In genomic region chr4:185096032-185096653, GRCh38 we compare ENCODE assay signal across 8 cellular contexts. TPM values are rescaled to one million over a fixed set of nuclear protein-coding genes. Genes with fewer than 3 reads are reported as not detected.
DNase-seq lines count a peak whose midpoint lies in the region; ATAC-seq, FAIRE-seq and TF ChIP-seq lines count a peak whose summit lies in the region.

No MANE protein-coding gene starts in this region.

- H3K4me3 ChIP-seq in AG04449 (ENCODE audit: low read depth, low read length) (no peak overlapping the region), aorta (ENCODE audit: low read length in 2 of 2) (no peak overlapping the region)

- 26 to 28% methylated on average over 2 of the region's 2 CpGs for WGBS in aorta, 2 donors

- peak; percentile 38 for TF ChIP-seq CTCF in AG04449 (IDR thresholded peaks at IDR 0.05; ENCODE audit: insufficient read depth, low read length, missing control alignments)

- peak; percentile 84 for ATAC-seq in left lobe of liver
- ATAC-seq in GM18907 (IDR thresholded peaks at IDR 0.05; ENCODE audit: unreplicated experiment) = no peak
- no peak for ATAC-seq in aorta (ENCODE audit: low FRiP score)

- POLR2A ChIA-PET in AG04449 (lab: Yijun Ruan, JAX) = interaction anchor here (0.7 kb wide), 1 partner anchor 390 kb away, joined by 3 read pairs; no protein-coding TSS in a partner anchor

- CTCF ChIA-PET in AG04449 (lab: Yijun Ruan, JAX) = interaction anchor here (0.6 to 4.8 kb wide), 34 partner anchors 8 to 1154 kb away, joined by 3 to 54 read pairs (median 4); no protein-coding TSS in a partner anchor

- DNase-seq in AG04449 (ENCODE audit: low read depth, low spot score) (no peak), NCI-H2196 (lab: John Stamatoyannopoulos, UW; ENCODE audit: unreplicated experiment) (peak; percentile 28), T47D (ENCODE audit: low read depth in 1 of 2, low spot score in 1 of 2) (peak; percentile 13 to 59), left lobe of liver (ENCODE audit: low spot score) (no peak), aorta (no peak), GM19240 (ENCODE audit: insufficient read length, low spot score) (no peak)

- H3K4me1 ChIP-seq in aorta (ENCODE audit: control insufficient read depth in 1 of 2, insufficient read depth in 2 of 2, low read length in 2 of 2) = no peaks in the 10 kb centered on the region

- no peaks in the 10 kb centered on the region for H3K36me3 ChIP-seq in aorta (ENCODE audit: control insufficient read depth in 1 of 2, insufficient read depth in 2 of 2, low read length in 1 of 2)

- in situ Hi-C loops in T47D (cut with HindIII; ENCODE audit: low pct_unique_long_range_greater_than_20kb, low sequenced_read_pairs) = no loop called here

- H3K27ac ChIP-seq in aorta (ENCODE audit: low read depth in 1 of 2, low read length in 2 of 2) = no peak overlapping the region

- H3K27me3 ChIP-seq in aorta (ENCODE audit: control insufficient read depth in 1 of 2, insufficient read depth in 2 of 2, low read length in 1 of 2) = no peaks in the 10 kb centered on the region

- H3K9me3 ChIP-seq in aorta (ENCODE audit: control insufficient read depth, low read length) = no peaks in the 10 kb centered on the region

- intact Hi-C loops in aorta (cut with DNase I) = loop anchor here (5.0 to 10.0 kb wide), 3 partner anchors 59 to 351 kb away; no protein-coding TSS in a partner anchor

- FAIRE-seq in G401.6 (lab: Jason Lieb, UNC) = peak; percentile 89

RNA-seq across cellular contexts. Expression of gene SLC25A4, which starts 46.9 kb away (rescaled TPM):
- 30.6 TPM for total RNA-seq in left lobe of liver
- 100 to 1,000 TPM in 1 of 2 donors, 10 to 100 TPM in 1; 72.6 to 119 TPM for total RNA-seq in aorta
- 10 to 100 TPM; 89.2 to 95.4 TPM for polyA plus RNA-seq in aorta

Comparison
In these comparisons a context has a peak if more than half of its experiments do, and no peak if none do; other contexts are left out.
1. DNase-seq: peak in NCI-H2196 (single experiment) and T47D (2 of 2); none in AG04449 (single experiment), left lobe of liver (single experiment), aorta (0 of 2) and GM19240 (single experiment).